In the genomic region with DNA sequence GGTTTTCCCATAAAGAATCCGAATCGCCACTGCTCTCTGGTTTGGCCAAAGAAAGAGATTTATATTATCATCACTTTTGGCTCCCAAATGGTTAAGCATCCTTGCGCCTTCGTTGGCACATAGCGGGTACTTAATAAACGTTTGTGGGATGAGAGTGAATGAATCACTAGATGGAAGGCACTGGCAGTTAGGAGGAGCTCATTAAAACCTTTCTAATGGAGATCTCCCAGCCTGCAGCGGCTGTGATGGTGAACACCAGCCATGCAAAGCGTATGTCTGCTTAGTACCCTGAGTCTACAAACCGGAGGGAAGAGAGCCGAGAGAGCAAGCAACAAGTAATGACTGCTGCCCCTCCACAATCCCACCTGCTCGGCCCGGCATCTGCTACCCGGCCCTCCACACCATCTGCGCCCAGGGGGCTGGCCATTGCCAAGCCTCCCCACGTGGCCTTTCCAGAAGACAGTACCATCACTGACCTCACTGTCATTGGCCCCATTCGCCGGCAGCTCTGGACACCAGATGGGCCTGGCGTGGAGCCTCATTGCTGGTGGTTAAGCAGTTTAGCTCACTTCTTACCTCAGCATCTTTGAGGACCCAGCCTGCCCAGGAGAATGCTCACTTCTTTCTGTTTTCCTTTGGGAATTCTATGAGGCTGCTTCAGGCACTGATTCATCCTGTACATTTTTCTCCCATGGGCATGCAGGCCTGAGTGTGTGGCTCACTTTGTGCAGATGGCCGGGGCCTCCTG, we compare ENCODE assay signal across 9 cellular contexts. TPM values are rescaled to one million over a fixed set of nuclear protein-coding genes. Genes with fewer than 3 reads are reported as not detected.
A peak's percentile ranks its signal among the peaks of the same experiment; 100 is the strongest.
DNase-seq lines count a peak whose midpoint lies in the region; ATAC-seq and TF ChIP-seq lines count a peak whose summit lies in the region.
"Had no signal": no experiment of that assay in that cellular context is flagged by ENCODE, and none has a peak within 500 bp of the region (broad histone marks: within the 10 kb centered on the region; RNA-seq: fewer than 3 reads in every experiment).

No MANE protein-coding gene starts in this region.

- peak; percentile 82 for DNase-seq in Ammon's horn (ENCODE audit: low spot score)
- peak; percentile 63 for DNase-seq in NCI-H226
- DNase-seq in brain pericyte (ENCODE audit: low read depth, low spot score): peak; percentile 80
- DNase-seq in neural progenitor cell (ENCODE audit: low spot score): no peak
- no peak for DNase-seq in mucosa of gallbladder (ENCODE audit: low spot score)
- no peak for DNase-seq in stimulated activated CD4-positive, alpha-beta T cell treated with anti-CD3 and anti-CD28 coated beads, Interleukin-2, amount 100 ng/mL, for 48 hours
- DNase-seq: Calu3 had no signal

- no peak overlapping the region for H3K9ac ChIP-seq in neural progenitor cell

- no peak overlapping the region for H3K27ac ChIP-seq in neural progenitor cell

- H3K4me1 Mint-ChIP-seq in neural progenitor cell: peaks cover 6% of the 10 kb centered on the region

- H3F3A ChIP-seq in neural progenitor cell (ENCODE audit: low read depth): no peaks in the 10 kb centered on the region

- TF ChIP-seq CTCF in neural progenitor cell (IDR thresholded peaks at IDR 0.05): no peak

- no peak overlapping the region for H3K27ac Mint-ChIP-seq in neural progenitor cell

- no peak for ATAC-seq in HG02763 (IDR thresholded peaks at IDR 0.05; ENCODE audit: unreplicated experiment)
- no peak for ATAC-seq in HG03520 (IDR thresholded peaks at IDR 0.05; ENCODE audit: unreplicated experiment)

- peak overlapping the region; percentile 22 for H2AFZ ChIP-seq in neural progenitor cell (replicated peaks)

- H3K9me3 Mint-ChIP-seq in neural progenitor cell: peaks cover 11% of the 10 kb centered on the region

- H3K79me2 ChIP-seq in neural progenitor cell (ENCODE audit: low read depth): no peaks in the 10 kb centered on the region

- H3K27me3 Mint-ChIP-seq in neural progenitor cell (ENCODE audit: insufficient read depth, low read depth): no peaks in the 10 kb centered on the region

- no peaks in the 10 kb centered on the region for H3K9me3 ChIP-seq in neural progenitor cell (ENCODE audit: low read depth)

- H3K4me2 ChIP-seq in neural progenitor cell: no peak overlapping the region

- no peaks in the 10 kb centered on the region for H4K20me1 ChIP-seq in neural progenitor cell (ENCODE audit: low read depth)

- no peaks in the 10 kb centered on the region for H3K36me3 ChIP-seq in neural progenitor cell

- H3K4me1 ChIP-seq in neural progenitor cell: peaks cover 6% of the 10 kb centered on the region

- H3K27me3 ChIP-seq in neural progenitor cell: no peaks in the 10 kb centered on the region

- H3K4me3 Mint-ChIP-seq in neural progenitor cell: no peak overlapping the region

- H3K4me3 ChIP-seq in neural progenitor cell: no peak overlapping the region

- H3K36me3 Mint-ChIP-seq in neural progenitor cell: peaks cover 6% of the 10 kb centered on the region

RNA-seq across cellular contexts. Expression of gene ANKRD33B, which starts 39.3 kb away (rescaled TPM):
- total RNA-seq in neural progenitor cell (ENCODE audit: low replicate concordance): 2.2 and 3.5 TPM in 2 replicates
- 1.4 TPM for total RNA-seq in mucosa of gallbladder

Comparison
In these comparisons a context has a peak if more than half of its experiments do, and no peak if none do; other contexts are left out.
1. DNase-seq: peak in Ammon's horn (single experiment), NCI-H226 (single experiment) and brain pericyte (single experiment); none in neural progenitor cell (single experiment), mucosa of gallbladder (single experiment) and stimulated activated CD4-positive, alpha-beta T cell treated with anti-CD3 and anti-CD28 coated beads, Interleukin-2, amount 100 ng/mL, for 48 hours (0 of 2).